Comparison of ENCODE assay signal across 1 cellular context in genomic region chr16:20878682-20879147, GRCh38.
TF ChIP-seq lines count a peak whose summit lies in the region.

No MANE protein-coding gene starts in this region.

TF ChIP-seq in HepG2, 621 proteins besides CTCF, POLR2A, EP300 and RAD21 (continued from another document and continues in another):
- no peak for TF ChIP-seq PRDM15 (CRISPR knock-in tag; IDR thresholded peaks at IDR 0.05)
- no peak for TF ChIP-seq NPAS2 (CRISPR knock-in tag; IDR thresholded peaks at IDR 0.05; ENCODE audit: borderline replicate concordance)
- TF ChIP-seq NRL (CRISPR knock-in tag; IDR thresholded peaks at IDR 0.05; ENCODE audit: borderline replicate concordance): no peak
- TF ChIP-seq, protein P1, sequence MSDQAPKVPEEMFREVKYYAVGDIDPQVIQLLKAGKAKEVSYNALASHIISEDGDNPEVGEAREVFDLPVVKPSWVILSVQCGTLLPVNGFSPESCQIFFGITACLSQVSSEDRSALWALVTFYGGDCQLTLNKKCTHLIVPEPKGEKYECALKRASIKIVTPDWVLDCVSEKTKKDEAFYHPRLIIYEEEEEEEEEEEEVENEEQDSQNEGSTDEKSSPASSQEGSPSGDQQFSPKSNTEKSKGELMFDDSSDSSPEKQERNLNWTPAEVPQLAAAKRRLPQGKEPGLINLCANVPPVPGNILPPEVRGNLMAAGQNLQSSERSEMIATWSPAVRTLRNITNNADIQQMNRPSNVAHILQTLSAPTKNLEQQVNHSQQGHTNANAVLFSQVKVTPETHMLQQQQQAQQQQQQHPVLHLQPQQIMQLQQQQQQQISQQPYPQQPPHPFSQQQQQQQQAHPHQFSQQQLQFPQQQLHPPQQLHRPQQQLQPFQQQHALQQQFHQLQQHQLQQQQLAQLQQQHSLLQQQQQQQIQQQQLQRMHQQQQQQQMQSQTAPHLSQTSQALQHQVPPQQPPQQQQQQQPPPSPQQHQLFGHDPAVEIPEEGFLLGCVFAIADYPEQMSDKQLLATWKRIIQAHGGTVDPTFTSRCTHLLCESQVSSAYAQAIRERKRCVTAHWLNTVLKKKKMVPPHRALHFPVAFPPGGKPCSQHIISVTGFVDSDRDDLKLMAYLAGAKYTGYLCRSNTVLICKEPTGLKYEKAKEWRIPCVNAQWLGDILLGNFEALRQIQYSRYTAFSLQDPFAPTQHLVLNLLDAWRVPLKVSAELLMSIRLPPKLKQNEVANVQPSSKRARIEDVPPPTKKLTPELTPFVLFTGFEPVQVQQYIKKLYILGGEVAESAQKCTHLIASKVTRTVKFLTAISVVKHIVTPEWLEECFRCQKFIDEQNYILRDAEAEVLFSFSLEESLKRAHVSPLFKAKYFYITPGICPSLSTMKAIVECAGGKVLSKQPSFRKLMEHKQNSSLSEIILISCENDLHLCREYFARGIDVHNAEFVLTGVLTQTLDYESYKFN (CRISPR knock-in tag; conservative IDR thresholded peaks at IDR 0.05): peak; percentile 93
- TF ChIP-seq HOXA5 (CRISPR knock-in tag; IDR thresholded peaks at IDR 0.05): no peak
- TF ChIP-seq TRIM24 (CRISPR knock-in tag; IDR thresholded peaks at IDR 0.05): no peak
- TF ChIP-seq, protein P2, sequence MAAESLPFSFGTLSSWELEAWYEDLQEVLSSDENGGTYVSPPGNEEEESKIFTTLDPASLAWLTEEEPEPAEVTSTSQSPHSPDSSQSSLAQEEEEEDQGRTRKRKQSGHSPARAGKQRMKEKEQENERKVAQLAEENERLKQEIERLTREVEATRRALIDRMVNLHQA (CRISPR knock-in tag; IDR thresholded peaks at IDR 0.05): no peak
- TF ChIP-seq ZKSCAN5 (CRISPR knock-in tag; IDR thresholded peaks at IDR 0.05): no peak
- no peak for TF ChIP-seq ZKSCAN8 (CRISPR knock-in tag; IDR thresholded peaks at IDR 0.05; ENCODE audit: borderline replicate concordance)
- TF ChIP-seq ZBTB34 (CRISPR knock-in tag; IDR thresholded peaks at IDR 0.05): no peak; the same call in 1 of the 2 replicates
- TF ChIP-seq, protein P3, sequence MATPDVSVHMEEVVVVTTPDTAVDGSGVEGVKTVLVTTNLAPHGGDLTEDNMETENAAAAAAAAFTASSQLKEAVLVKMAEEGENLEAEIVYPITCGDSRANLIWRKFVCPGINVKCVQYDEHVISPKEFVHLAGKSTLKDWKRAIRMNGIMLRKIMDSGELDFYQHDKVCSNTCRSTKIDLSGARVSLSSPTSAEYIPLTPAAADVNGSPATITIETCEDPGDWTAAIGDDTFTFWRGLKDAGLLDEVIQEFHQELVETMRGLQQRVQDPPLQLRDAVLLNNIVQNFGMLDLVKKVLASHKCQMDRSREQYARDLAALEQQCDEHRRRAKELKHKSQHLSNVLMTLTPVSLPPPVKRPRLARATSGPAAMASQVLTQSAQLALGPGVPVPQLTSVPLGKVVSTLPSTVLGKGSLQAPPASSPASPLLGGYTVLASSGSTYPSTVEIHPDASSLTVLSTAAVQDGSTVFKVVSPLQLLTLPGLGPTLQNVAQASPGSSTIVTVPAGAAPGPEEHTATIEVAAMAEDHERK (CRISPR knock-in tag; IDR thresholded peaks at IDR 0.05; ENCODE audit: low read depth): no peak
- no peak for TF ChIP-seq MAFG (CRISPR knock-in tag; IDR thresholded peaks at IDR 0.05)
- no peak for TF ChIP-seq ZNF382 (CRISPR knock-in tag; IDR thresholded peaks at IDR 0.05; ENCODE audit: borderline replicate concordance)
- TF ChIP-seq ZNF556 (CRISPR knock-in tag; IDR thresholded peaks at IDR 0.05; ENCODE audit: borderline replicate concordance): peak; percentile 85; the same call in 1 of the 2 replicates
- TF ChIP-seq AGO1 (IDR thresholded peaks at IDR 0.05; ENCODE audit: low read depth, low read length, poor library complexity, severe bottlenecking): no peak
- no peak for TF ChIP-seq ZNF563 (CRISPR knock-in tag; IDR thresholded peaks at IDR 0.05)
- no peak for TF ChIP-seq KLF13 (CRISPR knock-in tag; IDR thresholded peaks at IDR 0.05)
- TF ChIP-seq, protein P4, sequence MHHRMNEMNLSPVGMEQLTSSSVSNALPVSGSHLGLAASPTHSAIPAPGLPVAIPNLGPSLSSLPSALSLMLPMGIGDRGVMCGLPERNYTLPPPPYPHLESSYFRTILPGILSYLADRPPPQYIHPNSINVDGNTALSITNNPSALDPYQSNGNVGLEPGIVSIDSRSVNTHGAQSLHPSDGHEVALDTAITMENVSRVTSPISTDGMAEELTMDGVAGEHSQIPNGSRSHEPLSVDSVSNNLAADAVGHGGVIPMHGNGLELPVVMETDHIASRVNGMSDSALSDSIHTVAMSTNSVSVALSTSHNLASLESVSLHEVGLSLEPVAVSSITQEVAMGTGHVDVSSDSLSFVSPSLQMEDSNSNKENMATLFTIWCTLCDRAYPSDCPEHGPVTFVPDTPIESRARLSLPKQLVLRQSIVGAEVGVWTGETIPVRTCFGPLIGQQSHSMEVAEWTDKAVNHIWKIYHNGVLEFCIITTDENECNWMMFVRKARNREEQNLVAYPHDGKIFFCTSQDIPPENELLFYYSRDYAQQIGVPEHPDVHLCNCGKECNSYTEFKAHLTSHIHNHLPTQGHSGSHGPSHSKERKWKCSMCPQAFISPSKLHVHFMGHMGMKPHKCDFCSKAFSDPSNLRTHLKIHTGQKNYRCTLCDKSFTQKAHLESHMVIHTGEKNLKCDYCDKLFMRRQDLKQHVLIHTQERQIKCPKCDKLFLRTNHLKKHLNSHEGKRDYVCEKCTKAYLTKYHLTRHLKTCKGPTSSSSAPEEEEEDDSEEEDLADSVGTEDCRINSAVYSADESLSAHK (CRISPR knock-in tag; IDR thresholded peaks at IDR 0.05; ENCODE audit: borderline replicate concordance): no peak
- peak; percentile 78; the same call in 1 of the 2 replicates for TF ChIP-seq ZNF292 (CRISPR knock-in tag; IDR thresholded peaks at IDR 0.05; ENCODE audit: borderline replicate concordance, low read depth)
- TF ChIP-seq HOMEZ (CRISPR knock-in tag; IDR thresholded peaks at IDR 0.05; ENCODE audit: low read depth): 0 out of 2 replicates have a peak, but pooled peaks have one; percentile 49
- TF ChIP-seq, protein P5, sequence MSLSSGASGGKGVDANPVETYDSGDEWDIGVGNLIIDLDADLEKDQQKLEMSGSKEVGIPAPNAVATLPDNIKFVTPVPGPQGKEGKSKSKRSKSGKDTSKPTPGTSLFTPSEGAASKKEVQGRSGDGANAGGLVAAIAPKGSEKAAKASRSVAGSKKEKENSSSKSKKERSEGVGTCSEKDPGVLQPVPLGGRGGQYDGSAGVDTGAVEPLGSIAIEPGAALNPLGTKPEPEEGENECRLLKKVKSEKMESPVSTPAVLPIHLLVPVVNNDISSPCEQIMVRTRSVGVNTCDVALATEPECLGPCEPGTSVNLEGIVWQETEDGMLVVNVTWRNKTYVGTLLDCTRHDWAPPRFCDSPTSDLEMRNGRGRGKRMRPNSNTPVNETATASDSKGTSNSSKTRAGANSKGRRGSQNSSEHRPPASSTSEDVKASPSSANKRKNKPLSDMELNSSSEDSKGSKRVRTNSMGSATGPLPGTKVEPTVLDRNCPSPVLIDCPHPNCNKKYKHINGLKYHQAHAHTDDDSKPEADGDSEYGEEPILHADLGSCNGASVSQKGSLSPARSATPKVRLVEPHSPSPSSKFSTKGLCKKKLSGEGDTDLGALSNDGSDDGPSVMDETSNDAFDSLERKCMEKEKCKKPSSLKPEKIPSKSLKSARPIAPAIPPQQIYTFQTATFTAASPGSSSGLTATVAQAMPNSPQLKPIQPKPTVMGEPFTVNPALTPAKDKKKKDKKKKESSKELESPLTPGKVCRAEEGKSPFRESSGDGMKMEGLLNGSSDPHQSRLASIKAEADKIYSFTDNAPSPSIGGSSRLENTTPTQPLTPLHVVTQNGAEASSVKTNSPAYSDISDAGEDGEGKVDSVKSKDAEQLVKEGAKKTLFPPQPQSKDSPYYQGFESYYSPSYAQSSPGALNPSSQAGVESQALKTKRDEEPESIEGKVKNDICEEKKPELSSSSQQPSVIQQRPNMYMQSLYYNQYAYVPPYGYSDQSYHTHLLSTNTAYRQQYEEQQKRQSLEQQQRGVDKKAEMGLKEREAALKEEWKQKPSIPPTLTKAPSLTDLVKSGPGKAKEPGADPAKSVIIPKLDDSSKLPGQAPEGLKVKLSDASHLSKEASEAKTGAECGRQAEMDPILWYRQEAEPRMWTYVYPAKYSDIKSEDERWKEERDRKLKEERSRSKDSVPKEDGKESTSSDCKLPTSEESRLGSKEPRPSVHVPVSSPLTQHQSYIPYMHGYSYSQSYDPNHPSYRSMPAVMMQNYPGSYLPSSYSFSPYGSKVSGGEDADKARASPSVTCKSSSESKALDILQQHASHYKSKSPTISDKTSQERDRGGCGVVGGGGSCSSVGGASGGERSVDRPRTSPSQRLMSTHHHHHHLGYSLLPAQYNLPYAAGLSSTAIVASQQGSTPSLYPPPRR (CRISPR knock-in tag; IDR thresholded peaks at IDR 0.05; ENCODE audit: borderline replicate concordance): peak; percentile 58; the same call in 1 of the 2 replicates
- TF ChIP-seq ZNF234 (CRISPR knock-in tag; conservative IDR thresholded peaks at IDR 0.05): no peak
- TF ChIP-seq MIER3 (CRISPR knock-in tag; IDR thresholded peaks at IDR 0.05; ENCODE audit: borderline replicate concordance): no peak
- no peak for TF ChIP-seq THAP11 (CRISPR knock-in tag; IDR thresholded peaks at IDR 0.05)
- TF ChIP-seq BCL6 (CRISPR knock-in tag; IDR thresholded peaks at IDR 0.05): peak; percentile 36; the same call in 1 of the 2 replicates
- no peak for TF ChIP-seq ZFP82 (CRISPR knock-in tag; IDR thresholded peaks at IDR 0.05; ENCODE audit: borderline replicate concordance)
- TF ChIP-seq PRPF4 (IDR thresholded peaks at IDR 0.05; ENCODE audit: low read depth, low read length, poor library complexity, severe bottlenecking): no peak
- TF ChIP-seq, protein P6, sequence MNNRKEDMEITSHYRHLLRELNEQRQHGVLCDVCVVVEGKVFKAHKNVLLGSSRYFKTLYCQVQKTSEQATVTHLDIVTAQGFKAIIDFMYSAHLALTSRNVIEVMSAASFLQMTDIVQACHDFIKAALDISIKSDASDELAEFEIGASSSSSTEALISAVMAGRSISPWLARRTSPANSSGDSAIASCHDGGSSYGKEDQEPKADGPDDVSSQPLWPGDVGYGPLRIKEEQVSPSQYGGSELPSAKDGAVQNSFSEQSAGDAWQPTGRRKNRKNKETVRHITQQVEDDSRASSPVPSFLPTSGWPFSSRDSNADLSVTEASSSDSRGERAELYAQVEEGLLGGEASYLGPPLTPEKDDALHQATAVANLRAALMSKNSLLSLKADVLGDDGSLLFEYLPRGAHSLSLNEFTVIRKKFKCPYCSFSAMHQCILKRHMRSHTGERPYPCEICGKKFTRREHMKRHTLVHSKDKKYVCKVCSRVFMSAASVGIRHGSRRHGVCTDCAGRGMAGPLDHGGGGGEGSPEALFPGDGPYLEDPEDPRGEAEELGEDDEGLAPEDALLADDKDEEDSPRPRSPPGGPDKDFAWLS (CRISPR knock-in tag; IDR thresholded peaks at IDR 0.05; ENCODE audit: borderline replicate concordance): no peak
